Comparison of ENCODE assay signal across 11 cellular contexts in the genomic region with DNA sequence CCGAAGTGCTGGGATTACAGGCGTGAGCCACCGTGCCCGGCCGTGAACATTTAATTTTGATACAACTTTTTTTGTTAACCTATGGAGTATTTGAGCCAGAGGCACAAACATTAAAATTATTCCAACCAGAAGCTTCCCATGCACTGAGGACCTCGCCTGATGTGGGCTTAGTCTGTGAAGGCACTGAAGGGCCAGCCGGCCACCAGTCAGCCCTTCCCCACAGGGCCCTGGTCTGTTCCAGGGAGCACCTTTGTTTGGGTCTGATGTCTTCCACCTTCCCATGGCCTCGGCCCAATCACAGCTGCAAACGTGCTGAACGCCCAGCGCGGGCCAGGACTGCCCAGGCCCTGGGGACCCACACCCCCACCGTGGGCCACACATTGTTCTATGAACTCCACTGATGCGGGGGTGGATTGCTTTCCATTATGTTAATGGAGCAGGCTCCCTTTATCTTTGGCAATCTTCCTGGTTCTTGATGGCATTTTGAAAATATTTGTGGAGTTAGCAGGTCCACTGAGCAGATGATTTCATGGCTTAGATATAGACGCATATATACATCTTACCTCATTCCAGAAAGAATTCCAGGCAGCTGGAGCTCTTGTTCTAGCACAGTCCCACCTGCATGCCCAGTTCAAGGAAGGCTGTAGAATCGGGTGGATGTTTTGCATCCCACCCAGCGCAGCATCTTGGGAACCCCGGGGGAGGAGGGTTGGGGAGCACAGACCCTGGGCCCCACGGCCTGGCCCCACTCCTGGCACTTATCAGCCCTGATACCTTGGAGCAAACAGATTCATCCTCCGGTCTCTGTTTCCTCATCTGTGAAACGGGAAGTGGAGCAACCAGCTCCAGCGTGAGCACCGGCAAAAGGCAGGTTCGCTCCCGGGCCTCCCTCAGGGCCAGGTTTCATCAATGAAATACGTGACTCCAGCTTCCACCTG. TPM values are rescaled to one million over a fixed set of nuclear protein-coding genes. Genes with fewer than 3 reads are reported as not detected.
A peak's percentile ranks its signal among the peaks of the same experiment; 100 is the strongest.
DNase-seq lines count a peak whose midpoint lies in the region; ATAC-seq and TF ChIP-seq lines count a peak whose summit lies in the region.
"Had no signal": no experiment of that assay in that cellular context is flagged by ENCODE, and none has a peak within 500 bp of the region (broad histone marks: within the 10 kb centered on the region; RNA-seq: fewer than 3 reads in every experiment).

No MANE protein-coding gene starts in this region.

- H3K4me3 Mint-ChIP-seq in chondrocyte (ENCODE audit: unreplicated experiment): no peak overlapping the region
- H3K4me3 Mint-ChIP-seq: naive thymus-derived CD8-positive, alpha-beta T cell; stimulated activated naive CD8-positive, alpha-beta T cell treated with anti-CD3 and anti-CD28 coated beads, Interleukin-15, Interleukin-2, amounts not matched to agents 100 ng/mL and 50 ng/mL, for 24 hours had no signal

- no peaks in the 10 kb centered on the region for H3K27me3 Mint-ChIP-seq in chondrocyte (ENCODE audit: low read depth)
- H3K27me3 Mint-ChIP-seq: naive thymus-derived CD8-positive, alpha-beta T cell; stimulated activated naive CD8-positive, alpha-beta T cell treated with anti-CD3 and anti-CD28 coated beads, Interleukin-15, Interleukin-2, amounts not matched to agents 100 ng/mL and 50 ng/mL, for 24 hours had no signal

- H3K4me1 Mint-ChIP-seq in chondrocyte (ENCODE audit: low read depth): peaks cover 12% of the 10 kb centered on the region

- no peak for ATAC-seq in GM21423 (IDR thresholded peaks at IDR 0.05; ENCODE audit: unreplicated experiment)
- ATAC-seq: naive thymus-derived CD8-positive, alpha-beta T cell had no signal

- no peak for TF ChIP-seq CTCF in chondrocyte (IDR thresholded peaks at IDR 0.05)
- TF ChIP-seq CTCF in coronary artery (IDR thresholded peaks at IDR 0.05): no peak

- no peak; the same call in 1 of the 2 replicates for TF ChIP-seq RAD21 in Ishikawa (IDR thresholded peaks at IDR 0.05; ENCODE audit: low read depth)

- H3K4me3 ChIP-seq in coronary artery: no peak overlapping the region

- no peaks in the 10 kb centered on the region for H3K36me3 Mint-ChIP-seq in chondrocyte (ENCODE audit: low read depth)
- H3K36me3 Mint-ChIP-seq: naive thymus-derived CD8-positive, alpha-beta T cell had no signal

- no peak overlapping the region for H3K27ac ChIP-seq in coronary artery

- peak; percentile 93 for TF ChIP-seq EP300 in Ishikawa (IDR thresholded peaks at IDR 0.05; ENCODE audit: borderline replicate concordance)

- H3K27ac Mint-ChIP-seq in chondrocyte (ENCODE audit: unreplicated experiment): peak overlapping the region; percentile 68
- H3K27ac Mint-ChIP-seq: stimulated activated naive CD8-positive, alpha-beta T cell treated with anti-CD3 and anti-CD28 coated beads, Interleukin-15, Interleukin-2, amounts not matched to agents 100 ng/mL and 50 ng/mL, for 24 hours had no signal

- DNase-seq in Daoy (ENCODE audit: low read depth): peak; percentile 42
- no peak for DNase-seq in chondrocyte (ENCODE audit: low spot score)
- DNase-seq in non-pigmented ciliary epithelial cell (ENCODE audit: low read depth): peak; percentile 58
- no peak for DNase-seq in globus pallidus (ENCODE audit: low spot score)
- DNase-seq in coronary artery (ENCODE audit: low spot score): no peak
- DNase-seq: activated effector memory CD4-positive, alpha-beta T cell treated with anti-CD3 and anti-CD28 coated beads, Interleukin-2, amount 50 U/mL, for 16 hours; naive thymus-derived CD8-positive, alpha-beta T cell; NCI-H1436 treated with DMSO at 0.1 percent for 48 hours had no signal

- H3K9me3 Mint-ChIP-seq in chondrocyte (ENCODE audit: low read depth): no peaks in the 10 kb centered on the region
- H3K9me3 Mint-ChIP-seq: naive thymus-derived CD8-positive, alpha-beta T cell; stimulated activated naive CD8-positive, alpha-beta T cell treated with anti-CD3 and anti-CD28 coated beads, Interleukin-15, Interleukin-2, amounts not matched to agents 100 ng/mL and 50 ng/mL, for 24 hours had no signal

TF ChIP-seq in Ishikawa, 13 proteins besides CTCF, POLR2A, EP300 and RAD21:
- TF ChIP-seq TEAD4 (IDR thresholded peaks at IDR 0.05): peak; percentile 97
- peak; percentile 100 for TF ChIP-seq EGR1 (IDR thresholded peaks at IDR 0.05)
- peak; percentile 90 for TF ChIP-seq FOXM1 (IDR thresholded peaks at IDR 0.05; ENCODE audit: borderline replicate concordance, low read depth)
- no peak for TF ChIP-seq YY1 (IDR thresholded peaks at IDR 0.05; ENCODE audit: low read depth)
- peak; percentile 53; the same call in 1 of the 2 replicates for TF ChIP-seq CEBPB (IDR thresholded peaks at IDR 0.05)
- TF ChIP-seq TAF1 (IDR thresholded peaks at IDR 0.05; ENCODE audit: low read depth): no peak
- no peak for TF ChIP-seq CREB1 (IDR thresholded peaks at IDR 0.05; ENCODE audit: low read depth)
- TF ChIP-seq TCF12 (IDR thresholded peaks at IDR 0.05; ENCODE audit: low read depth): peak; percentile 97
- TF ChIP-seq, protein P1, sequence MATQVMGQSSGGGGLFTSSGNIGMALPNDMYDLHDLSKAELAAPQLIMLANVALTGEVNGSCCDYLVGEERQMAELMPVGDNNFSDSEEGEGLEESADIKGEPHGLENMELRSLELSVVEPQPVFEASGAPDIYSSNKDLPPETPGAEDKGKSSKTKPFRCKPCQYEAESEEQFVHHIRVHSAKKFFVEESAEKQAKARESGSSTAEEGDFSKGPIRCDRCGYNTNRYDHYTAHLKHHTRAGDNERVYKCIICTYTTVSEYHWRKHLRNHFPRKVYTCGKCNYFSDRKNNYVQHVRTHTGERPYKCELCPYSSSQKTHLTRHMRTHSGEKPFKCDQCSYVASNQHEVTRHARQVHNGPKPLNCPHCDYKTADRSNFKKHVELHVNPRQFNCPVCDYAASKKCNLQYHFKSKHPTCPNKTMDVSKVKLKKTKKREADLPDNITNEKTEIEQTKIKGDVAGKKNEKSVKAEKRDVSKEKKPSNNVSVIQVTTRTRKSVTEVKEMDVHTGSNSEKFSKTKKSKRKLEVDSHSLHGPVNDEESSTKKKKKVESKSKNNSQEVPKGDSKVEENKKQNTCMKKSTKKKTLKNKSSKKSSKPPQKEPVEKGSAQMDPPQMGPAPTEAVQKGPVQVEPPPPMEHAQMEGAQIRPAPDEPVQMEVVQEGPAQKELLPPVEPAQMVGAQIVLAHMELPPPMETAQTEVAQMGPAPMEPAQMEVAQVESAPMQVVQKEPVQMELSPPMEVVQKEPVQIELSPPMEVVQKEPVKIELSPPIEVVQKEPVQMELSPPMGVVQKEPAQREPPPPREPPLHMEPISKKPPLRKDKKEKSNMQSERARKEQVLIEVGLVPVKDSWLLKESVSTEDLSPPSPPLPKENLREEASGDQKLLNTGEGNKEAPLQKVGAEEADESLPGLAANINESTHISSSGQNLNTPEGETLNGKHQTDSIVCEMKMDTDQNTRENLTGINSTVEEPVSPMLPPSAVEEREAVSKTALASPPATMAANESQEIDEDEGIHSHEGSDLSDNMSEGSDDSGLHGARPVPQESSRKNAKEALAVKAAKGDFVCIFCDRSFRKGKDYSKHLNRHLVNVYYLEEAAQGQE (IDR thresholded peaks at IDR 0.05; ENCODE audit: low read depth): no peak
- TF ChIP-seq, protein P2, sequence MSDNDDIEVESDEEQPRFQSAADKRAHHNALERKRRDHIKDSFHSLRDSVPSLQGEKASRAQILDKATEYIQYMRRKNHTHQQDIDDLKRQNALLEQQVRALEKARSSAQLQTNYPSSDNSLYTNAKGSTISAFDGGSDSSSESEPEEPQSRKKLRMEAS (IDR thresholded peaks at IDR 0.05): peak; percentile 74
- peak; percentile 78; the same call in 1 of the 2 replicates for TF ChIP-seq ZBTB7A (IDR thresholded peaks at IDR 0.05; ENCODE audit: low read depth)
- TF ChIP-seq NFIC (IDR thresholded peaks at IDR 0.05): peak; percentile 98
- TF ChIP-seq, protein P3, sequence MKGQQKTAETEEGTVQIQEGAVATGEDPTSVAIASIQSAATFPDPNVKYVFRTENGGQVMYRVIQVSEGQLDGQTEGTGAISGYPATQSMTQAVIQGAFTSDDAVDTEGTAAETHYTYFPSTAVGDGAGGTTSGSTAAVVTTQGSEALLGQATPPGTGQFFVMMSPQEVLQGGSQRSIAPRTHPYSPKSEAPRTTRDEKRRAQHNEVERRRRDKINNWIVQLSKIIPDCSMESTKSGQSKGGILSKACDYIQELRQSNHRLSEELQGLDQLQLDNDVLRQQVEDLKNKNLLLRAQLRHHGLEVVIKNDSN (IDR thresholded peaks at IDR 0.05): no peak
TF ChIP-seq in Ishikawa: peak in this region for 8.

RNA-seq across cellular contexts. Expression of a gene that starts 14.5 kb away (rescaled TPM):
- total RNA-seq in Daoy (2014; rRNA removed; shearing (Covaris generic)): 6.3 and 7.7 TPM in 2 replicates
- 1.4 to 3.2 TPM (median 1.4 TPM) in 3 replicates for total RNA-seq in chondrocyte

RNA-seq across cellular contexts. Expression of a gene that starts 26.3 kb away (rescaled TPM):
- total RNA-seq in Daoy (2014; rRNA removed; shearing (Covaris generic)): 33.5 and 36.6 TPM in 2 replicates
- 5.9 to 20.2 TPM (median 6.5 TPM) in 3 replicates for total RNA-seq in chondrocyte

RNA-seq across cellular contexts. Expression of a gene that starts 30.7 kb away (rescaled TPM):
- total RNA-seq in Daoy (2014; rRNA removed; shearing (Covaris generic)): 59.8 and 63.6 TPM in 2 replicates
- total RNA-seq in chondrocyte: 200 to 237 TPM (median 212 TPM) in 3 replicates

Comparison
In these comparisons a context has a peak if more than half of its experiments do, and no peak if none do; other contexts are left out.
1. DNase-seq: peak in Daoy (single experiment) and non-pigmented ciliary epithelial cell (single experiment); none in chondrocyte (single experiment), globus pallidus (single experiment) and coronary artery (single experiment).